In the genomic region with DNA sequence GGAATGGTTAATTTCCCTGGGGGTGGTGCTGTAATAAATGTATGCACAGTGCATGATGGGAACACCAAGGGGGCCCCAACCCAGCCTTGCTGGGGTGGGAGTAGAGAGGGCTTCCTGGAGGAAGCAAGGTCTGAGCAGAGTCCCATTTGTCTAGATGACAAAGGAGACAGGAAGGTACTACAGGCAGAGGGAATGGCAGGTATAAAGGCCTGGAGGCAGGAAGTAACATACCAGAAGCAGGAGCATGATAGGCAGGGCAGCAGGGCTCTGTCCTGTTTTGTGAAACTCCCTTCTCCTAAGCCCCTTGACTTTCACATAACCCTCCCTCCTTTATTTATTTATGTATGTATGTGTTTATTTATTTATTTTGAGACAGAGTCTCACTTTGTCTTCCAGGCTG, we compare ENCODE assay signal across 34 cellular contexts. TPM values are rescaled to one million over a fixed set of nuclear protein-coding genes. Genes with fewer than 3 reads are reported as not detected.
"Had no signal": no experiment of that assay in that cellular context is flagged by ENCODE, and none has a peak within 500 bp of the region (broad histone marks: within the 10 kb centered on the region; RNA-seq: fewer than 3 reads in every experiment).

No MANE protein-coding gene starts in this region.

- H3K9me3 Mint-ChIP-seq: activated CD4-positive, alpha-beta memory T cell treated with anti-CD3 and anti-CD28 coated beads for 36 hours; activated naive CD4-positive, alpha-beta T cell treated with anti-CD3 and anti-CD28 coated beads for 36 hours; activated naive CD4-positive, alpha-beta T cell treated with anti-CD3 and anti-CD28 coated beads, Interleukin-2, amount 50 U/mL, for 72 hours; activated T-cell treated with anti-CD3 and anti-CD28 coated beads, Interleukin-2, amount 50 U/mL, for 4 hours; activated T-helper 1 cell treated with anti-CD3 and anti-CD28 coated beads, Interleukin-12 subunit alpha, Interleukin-12 subunit beta, Interleukin-2, Interleukin-4 antibody, amounts not matched to agents 30 ng/mL and 10 ng/mL and 1 ng/mL, durations not matched to agents 14 hours and 24 hours and 36 hours; T-helper 2 cell treated with Interferon-gamma antibody and Interleukin-4, amounts not matched to agents 5 μg/mL and 100 μg/mL, for 36 hours; WTC11 had no signal

- H3K4me3 ChIP-seq: adrenal gland, body of pancreas, SJCRH30, SK-N-MC had no signal

- H3K27me3 ChIP-seq: adrenal gland, body of pancreas, SJCRH30 had no signal

- H3K4me3 Mint-ChIP-seq: activated CD4-positive, alpha-beta memory T cell treated with anti-CD3 and anti-CD28 coated beads for 36 hours; activated naive CD4-positive, alpha-beta T cell treated with anti-CD3 and anti-CD28 coated beads for 36 hours; activated T-cell treated with anti-CD3 and anti-CD28 coated beads, Interleukin-2, amount 50 U/mL, for 4 hours; activated T-helper 1 cell treated with anti-CD3 and anti-CD28 coated beads, Interleukin-12 subunit alpha, Interleukin-12 subunit beta, Interleukin-2, Interleukin-4 antibody, amounts not matched to agents 30 ng/mL and 10 ng/mL and 1 ng/mL, durations not matched to agents 14 hours and 24 hours and 36 hours; T-helper 2 cell treated with Interferon-gamma antibody and Interleukin-4, amounts not matched to agents 5 μg/mL and 100 μg/mL, for 36 hours; WTC11 had no signal

- H3K27ac Mint-ChIP-seq: activated CD4-positive, alpha-beta memory T cell treated with anti-CD3 and anti-CD28 coated beads for 36 hours; activated naive CD4-positive, alpha-beta T cell treated with anti-CD3 and anti-CD28 coated beads for 36 hours; activated T-helper 1 cell treated with anti-CD3 and anti-CD28 coated beads, Interleukin-12 subunit alpha, Interleukin-12 subunit beta, Interleukin-2, Interleukin-4 antibody, amounts not matched to agents 30 ng/mL and 10 ng/mL and 1 ng/mL, durations not matched to agents 14 hours and 24 hours and 36 hours; T-helper 2 cell treated with Interferon-gamma antibody and Interleukin-4, amounts not matched to agents 5 μg/mL and 100 μg/mL, for 36 hours; WTC11 had no signal

- H3K9me3 ChIP-seq: adrenal gland, body of pancreas, SJCRH30 had no signal

- H3K36me3 ChIP-seq: SJCRH30 had no signal

- ATAC-seq: activated naive CD4-positive, alpha-beta T cell treated with anti-CD3 and anti-CD28 coated beads, Interleukin-2, amount 50 U/mL, for 72 hours; activated T-cell treated with anti-CD3 and anti-CD28 coated beads, Interleukin-2, amount 50 U/mL, for 4 hours; body of pancreas; Panc1; WTC11 had no signal

- DNase-seq: activated CD4-positive, alpha-beta memory T cell treated with anti-CD3 and anti-CD28 coated beads for 36 hours; activated CD4-positive, alpha-beta T cell treated with anti-CD3 and anti-CD28 coated beads for 4 hours; activated CD4-positive, alpha-beta T cell treated with anti-CD3 and anti-CD28 coated beads, Interleukin-2, amount 50 U/mL, for 1 hour; activated CD4-positive, CD25-positive, alpha-beta regulatory T cell treated with anti-CD3 and anti-CD28 coated beads, Interleukin-2, amount 50 U/mL, for 72 hours; activated CD8-positive, alpha-beta memory T cell treated with anti-CD3 and anti-CD28 coated beads, Interleukin-2, amount 50 U/mL, for 4 hours; activated gamma-delta T cell treated with Interleukin-2 at 50 U/mL for 16 hours; activated naive CD4-positive, alpha-beta T cell treated with anti-CD3 and anti-CD28 coated beads for 36 hours; activated T-cell treated with anti-CD3 and anti-CD28 coated beads for 4 hours; activated T-cell treated with anti-CD3 and anti-CD28 coated beads, Interleukin-2, amount 50 U/mL, for 4 hours; adrenal gland; body of pancreas; caudate nucleus; Karpas-422; KBM-7; MV-4-11; NCI-H1092; NCI-H1436 treated with DMSO at 0.1 percent for 48 hours; NCI-H1694 treated with DMSO at 0.1 percent for 48 hours; NCI-H2029; NCI-H2107; NCI-H2227 treated with DMSO at 0.1 percent for 48 hours; NCI-H446; NCI-H510A treated with DMSO at 0.1 percent for 48 hours; SHP77; SJCRH30 had no signal

- H3K27ac ChIP-seq: adrenal gland, body of pancreas, SJCRH30, SK-N-MC had no signal

RNA-seq across cellular contexts. Expression of a gene that starts 11.7 kb away (rescaled TPM):
- total RNA-seq: activated naive CD4-positive, alpha-beta T cell treated with anti-CD3 and anti-CD28 coated beads for 36 hours; body of pancreas; MCF 10A; RPMI7951; T-helper 1 cell treated with Interleukin-12 subunit alpha and Interleukin-12 subunit beta and Interleukin-4 antibody, amounts not matched to agents 30 ng/mL and 1 ng/mL, for 36 hours had no signal
